7 cellular contexts compared by ENCODE assay signal in genomic region chr1:146307632-146308031, GRCh38.
A peak's percentile ranks its signal among the peaks of the same experiment; 100 is the strongest.
DNase-seq lines count a peak whose midpoint lies in the region; ATAC-seq lines count a peak whose summit lies in the region.
"Not testable (repeated sequence)": the region's sequence is repeated elsewhere in the genome, so short reads cannot be mapped to it uniquely, and the experiment has no call there.

No MANE protein-coding gene starts in this region.

- not testable (repeated sequence) for DNase-seq in activated naive CD4-positive, alpha-beta T cell treated with anti-CD3 and anti-CD28 coated beads, Interleukin-2, amount 50 U/mL, for 72 hours (ENCODE audit: low spot score in 2 of 2); memory B cell (ENCODE audit: low spot score in 2 of 2)

- H3K9me3 Mint-ChIP-seq in activated naive CD4-positive, alpha-beta T cell treated with anti-CD3 and anti-CD28 coated beads, Interleukin-2, amount 50 U/mL, for 72 hours; memory B cell: not testable (repeated sequence)

- peak; percentile 98 for ATAC-seq in GM18868 (IDR thresholded peaks at IDR 0.05; ENCODE audit: unreplicated experiment)
- peak; percentile 85 for ATAC-seq in GM21360 (IDR thresholded peaks at IDR 0.05; ENCODE audit: unreplicated experiment)
- peak; percentile 95 for ATAC-seq in HG02623 (IDR thresholded peaks at IDR 0.05; ENCODE audit: unreplicated experiment)
- peak; percentile 98 for ATAC-seq in HG03066 (IDR thresholded peaks at IDR 0.05; ENCODE audit: low read depth, unreplicated experiment)
- peak; percentile 98 for ATAC-seq in HG03521 (IDR thresholded peaks at IDR 0.05; ENCODE audit: unreplicated experiment)
- peak; percentile 89 to 91 for ATAC-seq in activated naive CD4-positive, alpha-beta T cell treated with anti-CD3 and anti-CD28 coated beads, Interleukin-2, amount 50 U/mL, for 72 hours
- ATAC-seq in memory B cell (ENCODE audit: low read depth): peak; percentile 100

- H3K27me3 Mint-ChIP-seq in memory B cell: not testable (repeated sequence)

- H3K27ac Mint-ChIP-seq in activated naive CD4-positive, alpha-beta T cell treated with anti-CD3 and anti-CD28 coated beads, Interleukin-2, amount 50 U/mL, for 72 hours; memory B cell: not testable (repeated sequence)

- H3K36me3 Mint-ChIP-seq in activated naive CD4-positive, alpha-beta T cell treated with anti-CD3 and anti-CD28 coated beads, Interleukin-2, amount 50 U/mL, for 72 hours; memory B cell: not testable (repeated sequence)

- H3K4me1 Mint-ChIP-seq in memory B cell: not testable (repeated sequence)

- not testable (repeated sequence) for H3K4me3 Mint-ChIP-seq in memory B cell
